Comparison of ENCODE assay signal across 24 cellular contexts in genomic region chr12:86663691-86664090, GRCh38.
DNase-seq lines count a peak whose midpoint lies in the region; ATAC-seq and TF ChIP-seq lines count a peak whose summit lies in the region.
"Had no signal": no experiment of that assay in that cellular context is flagged by ENCODE, and none has a peak within 500 bp of the region (broad histone marks: within the 10 kb centered on the region; RNA-seq: fewer than 3 reads in every experiment).

No MANE protein-coding gene starts in this region.

- no peaks in the 10 kb centered on the region for H3K79me1 ChIP-seq in H9 (ENCODE audit: insufficient read depth, low read depth, low read length, poor library complexity, severe bottlenecking)

- no peak overlapping the region for H3K9ac ChIP-seq in OCI-LY3 (ENCODE audit: low read length)
- H3K9ac ChIP-seq in H9 (ENCODE audit: extremely low read depth, insufficient read length, low read length): no peak overlapping the region

- H3K27me3 Mint-ChIP-seq in IgD-negative memory B cell: no peaks in the 10 kb centered on the region
- no peaks in the 10 kb centered on the region for H3K27me3 Mint-ChIP-seq in H9 (ENCODE audit: low read depth)
- H3K27me3 Mint-ChIP-seq: CD8-positive, alpha-beta memory T cell had no signal

- peak overlapping the region in 3 of 4 donors; percentile 18 to 70 (median 51) for H3K4me3 Mint-ChIP-seq in IgD-negative memory B cell
- H3K4me3 Mint-ChIP-seq in H9: no peak overlapping the region
- H3K4me3 Mint-ChIP-seq: CD8-positive, alpha-beta memory T cell; HFFc6 had no signal

- H3K18ac ChIP-seq in H9 (ENCODE audit: insufficient read length, low read depth, low read length): no peak overlapping the region

- no peaks in the 10 kb centered on the region for H4K20me1 ChIP-seq in OCI-LY3 (ENCODE audit: insufficient read depth, low read length)
- no peaks in the 10 kb centered on the region for H4K20me1 ChIP-seq in H9 (ENCODE audit: control insufficient read depth, insufficient read depth, insufficient read length)

- no peaks in the 10 kb centered on the region for H3K36me3 ChIP-seq in OCI-LY3 (replicated peaks; ENCODE audit: low read depth, low read length)
- H3K36me3 ChIP-seq in sigmoid colon: no peaks in the 10 kb centered on the region
- H3K36me3 ChIP-seq: gastroesophageal sphincter, MG63 had no signal

- no peak overlapping the region for H2BK12ac ChIP-seq in H9 (ENCODE audit: insufficient read length, low read depth, low read length)

- H3K14ac ChIP-seq in H9 (ENCODE audit: insufficient read depth, low read length): no peak overlapping the region

- no peak overlapping the region for H4K5ac ChIP-seq in H9 (ENCODE audit: insufficient read length, low read depth, low read length)

- H3K27ac Mint-ChIP-seq in IgD-negative memory B cell (no peak overlapping the region), H9 (peak overlapping the region in 1 of 3 experiments; percentile 82; a peak in 2 of 7 replicates)
- H3K27ac Mint-ChIP-seq: CD8-positive, alpha-beta memory T cell; HFFc6 had no signal

- H3T11ph ChIP-seq in H9 (ENCODE audit: low read length): no peak overlapping the region

- no peak for TF ChIP-seq CTCF in OCI-LY3 (IDR thresholded peaks at IDR 0.05; ENCODE audit: low read depth, low read length)
- TF ChIP-seq CTCF in H9 (conservative IDR thresholded peaks at IDR 0.05): no peak
- no peak for TF ChIP-seq CTCF in sigmoid colon (IDR thresholded peaks at IDR 0.05)

- H2BK15ac ChIP-seq in H9 (ENCODE audit: low read depth, low read length): no peak overlapping the region

- no peak overlapping the region for H2BK20ac ChIP-seq in H9 (ENCODE audit: low read depth, low read length, poor library complexity, severe bottlenecking)

- no peak overlapping the region for H4K91ac ChIP-seq in H9 (ENCODE audit: insufficient read length, low read depth, low read length)

- H3K4me1 ChIP-seq in OCI-LY3 (ENCODE audit: low read length): peaks cover 16% of the 10 kb centered on the region
- no peaks in the 10 kb centered on the region for H3K4me1 ChIP-seq in H9 (ENCODE audit: insufficient read depth, low read length)
- H3K4me1 ChIP-seq in sigmoid colon: no peaks in the 10 kb centered on the region
- H3K4me1 ChIP-seq: gastroesophageal sphincter had no signal

- no peak overlapping the region for H4K8ac ChIP-seq in H9 (replicated peaks; ENCODE audit: insufficient read length, low read depth, low read length)

- H3K9me3 Mint-ChIP-seq in IgD-negative memory B cell (peaks cover 0 to 4% (median 3%) of the 10 kb centered on the region in 3 donors), H9 (no peaks in the 10 kb centered on the region)
- H3K9me3 Mint-ChIP-seq: HFFc6 had no signal

- no peaks in the 10 kb centered on the region for H3K36me3 Mint-ChIP-seq in IgD-negative memory B cell
- no peaks in the 10 kb centered on the region for H3K36me3 Mint-ChIP-seq in H9 (ENCODE audit: insufficient read depth in 1 of 3, low read depth in 3 of 3)
- H3K36me3 Mint-ChIP-seq: CD8-positive, alpha-beta memory T cell had no signal

- H3K4ac ChIP-seq in H9 (ENCODE audit: low read depth, low read length): no peak overlapping the region

- TF ChIP-seq EP300 in sigmoid colon (IDR thresholded peaks at IDR 0.05): no peak

- H3K56ac ChIP-seq in H9 (ENCODE audit: insufficient read length, low read depth, low read length): no peak overlapping the region

- H3K4me2 ChIP-seq in OCI-LY3 (ENCODE audit: low read length): peak overlapping the region; percentile 44
- H3K4me2 ChIP-seq in H9 (ENCODE audit: insufficient read depth, insufficient read length, low read length): no peak overlapping the region

- peak overlapping the region; percentile 16; the same call in 1 of the 2 replicates for H3K4me3 ChIP-seq in OCI-LY3 (ENCODE audit: low read length)
- no peak overlapping the region for H3K4me3 ChIP-seq in sigmoid colon
- H3K4me3 ChIP-seq: gastroesophageal sphincter, MG63 had no signal

- H3K9me3 ChIP-seq in OCI-LY3 (ENCODE audit: insufficient read depth, low read length): no peaks in the 10 kb centered on the region
- H3K9me3 ChIP-seq in H9 (ENCODE audit: control insufficient read depth, low read depth, low read length): no peaks in the 10 kb centered on the region
- no peaks in the 10 kb centered on the region for H3K9me3 ChIP-seq in sigmoid colon
- H3K9me3 ChIP-seq: gastroesophageal sphincter, MG63 had no signal

- no peak overlapping the region for H2BK120ac ChIP-seq in H9 (ENCODE audit: low read depth, low read length, poor library complexity, severe bottlenecking)

- H3K27ac ChIP-seq in OCI-LY3 (ENCODE audit: low read length): no peak overlapping the region
- H3K27ac ChIP-seq in H9 (ENCODE audit: insufficient read length, low read depth, low read length): no peak overlapping the region
- H3K27ac ChIP-seq in sigmoid colon: no peak overlapping the region
- H3K27ac ChIP-seq: epithelial cell of prostate, gastroesophageal sphincter, VCaP had no signal

- no peak overlapping the region for H2BK5ac ChIP-seq in H9 (ENCODE audit: insufficient read length, low read length)

- H2AFZ ChIP-seq in OCI-LY3 (ENCODE audit: low read depth, low read length): peak overlapping the region; percentile 14; the same call in 1 of the 2 replicates
- H2AFZ ChIP-seq in H9 (ENCODE audit: low read length): no peak overlapping the region

- H3K4me1 Mint-ChIP-seq in IgD-negative memory B cell (peaks cover 0 to 7% (median 0%) of the 10 kb centered on the region in 3 donors), H9 (no peaks in the 10 kb centered on the region)
- H3K4me1 Mint-ChIP-seq: CD8-positive, alpha-beta memory T cell had no signal

- TF ChIP-seq POLR2A in sigmoid colon (IDR thresholded peaks at IDR 0.05): no peak

- DNase-seq in fibroblast of peridontal ligament (ENCODE audit: extremely low read depth): peak; percentile 58
- DNase-seq in A172 (ENCODE audit: low spot score): no peak
- no peak for DNase-seq in H9
- no peak for DNase-seq in NCI-H2081 (lab: John Stamatoyannopoulos, UW)
- DNase-seq in sigmoid colon: no peak
- DNase-seq: activated CD4-positive, alpha-beta T cell treated with anti-CD3 and anti-CD28 coated beads, Interleukin-2, amount 50 U/mL, for 1 hour; activated CD8-positive, alpha-beta memory T cell treated with anti-CD3 and anti-CD28 coated beads, Interleukin-2, amount 50 U/mL, for 48 hours; activated effector memory CD4-positive, alpha-beta T cell treated with Interleukin-2 at 50 U/mL for 16 hours; CD8-positive, alpha-beta memory T cell; HFFc6; kidney glomerular epithelial cell; MG63; NCI-H1694 treated with DMSO at 0.1 percent for 48 hours; NCI-H510A treated with DMSO at 0.1 percent for 48 hours; nucleus accumbens; stimulated activated CD4-positive, alpha-beta T cell treated with anti-CD3 and anti-CD28 coated beads, Interleukin-4, amount 100 ng/mL, for 4 hours; trophoblast cell had no signal

- H3K27me3 ChIP-seq in OCI-LY3 (ENCODE audit: low read depth, low read length) (no peaks in the 10 kb centered on the region), H9 (ENCODE audit: insufficient read depth, low read length) (no peaks in the 10 kb centered on the region), sigmoid colon (no peaks in the 10 kb centered on the region)
- H3K27me3 ChIP-seq: gastroesophageal sphincter, MG63 had no signal

- peak; percentile 27 for ATAC-seq in GM19452 (IDR thresholded peaks at IDR 0.05; ENCODE audit: unreplicated experiment)
- ATAC-seq: gastroesophageal sphincter, HepG2 had no signal

- H3K79me2 ChIP-seq in OCI-LY3 (ENCODE audit: low read length) (no peaks in the 10 kb centered on the region), H9 (ENCODE audit: insufficient read depth, low read length) (no peaks in the 10 kb centered on the region)

- H3K23me2 ChIP-seq in H9 (ENCODE audit: insufficient read length, low read depth, low read length, poor library complexity, severe bottlenecking): no peaks in the 10 kb centered on the region

- intact Hi-C loops in sigmoid colon (cut with DNase I): no loop called here

- no peak overlapping the region for H3K23ac ChIP-seq in H9 (ENCODE audit: insufficient read length, low read depth, low read length)

- no peak overlapping the region for H2AK5ac ChIP-seq in H9 (ENCODE audit: insufficient read length, low read length)

Comparison
In these comparisons a context has a peak if more than half of its experiments do, and no peak if none do; other contexts are left out.
1. H3K4me3 Mint-ChIP-seq: peak in IgD-negative memory B cell (3 of 4); none in H9 (0 of 2).